ENCODE assay signal across 28 cellular contexts in the genomic region with DNA sequence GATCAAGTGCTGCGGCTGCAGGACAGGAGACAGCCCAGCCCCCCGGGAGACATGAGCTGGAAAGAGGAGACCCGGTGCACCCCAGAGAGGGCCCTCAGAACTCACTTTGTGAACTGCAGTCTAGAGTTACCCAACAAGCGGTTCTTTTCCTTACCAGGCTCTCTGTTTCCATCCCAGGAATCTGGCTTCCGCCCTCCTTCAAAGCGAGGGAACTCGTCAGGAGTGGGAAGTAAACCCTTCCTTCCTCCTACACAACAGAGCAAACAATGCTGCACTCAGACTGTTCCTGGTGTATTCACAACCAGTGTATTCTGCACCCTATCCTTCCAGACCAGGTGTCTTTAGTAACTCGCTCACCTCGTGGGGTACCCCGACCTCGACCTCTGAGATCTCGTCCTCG.
"Had no signal": no experiment of that assay in that cellular context is flagged by ENCODE, and none has a peak within 500 bp of the region (broad histone marks: within the 10 kb centered on the region; RNA-seq: fewer than 3 reads in every experiment).

No MANE protein-coding gene starts in this region.

- H3K9me3 ChIP-seq: Peyer's patch, SJSA1 had no signal

- H3K27me3 Mint-ChIP-seq: activated B cell treated with CpG ODN at 0.5 μM for 24 hours; activated CD4-positive, alpha-beta T cell treated with anti-CD3 and anti-CD28 coated beads, Interleukin-2, amount 10 ng/mL, durations not matched to agents 24 days and 14 days; activated naive CD8-positive, alpha-beta T cell treated with anti-CD3 and anti-CD28 coated beads for 36 hours had no signal

- H3K9me3 Mint-ChIP-seq: activated B cell treated with CpG ODN at 0.5 μM for 24 hours; activated CD4-positive, alpha-beta T cell treated with anti-CD3 and anti-CD28 coated beads, Interleukin-2, amount 10 ng/mL, durations not matched to agents 24 days and 14 days; activated naive CD8-positive, alpha-beta T cell treated with anti-CD3 and anti-CD28 coated beads for 36 hours; activated T-cell treated with anti-CD3 and anti-CD28 coated beads, Interleukin-2, amount 50 U/mL, for 4 hours; T-helper 1 cell treated with Interleukin-12 subunit alpha and Interleukin-12 subunit beta and Interleukin-4 antibody, amounts not matched to agents 30 μg/mL and 1 μg/mL, for 36 hours had no signal

- ATAC-seq: activated T-cell treated with anti-CD3 and anti-CD28 coated beads, Interleukin-2, amount 50 U/mL, for 4 hours had no signal

- H3K4me3 Mint-ChIP-seq: activated B cell treated with CpG ODN at 0.5 μM for 24 hours; activated CD4-positive, alpha-beta T cell treated with anti-CD3 and anti-CD28 coated beads, Interleukin-2, amount 10 ng/mL, durations not matched to agents 24 days and 14 days; activated naive CD8-positive, alpha-beta T cell treated with anti-CD3 and anti-CD28 coated beads for 36 hours; activated T-cell treated with anti-CD3 and anti-CD28 coated beads, Interleukin-2, amount 50 U/mL, for 4 hours; T-helper 1 cell treated with Interleukin-12 subunit alpha and Interleukin-12 subunit beta and Interleukin-4 antibody, amounts not matched to agents 30 μg/mL and 1 μg/mL, for 36 hours had no signal

- DNase-seq: activated B cell treated with CpG ODN at 0.5 μM for 24 hours; activated CD4-positive, alpha-beta T cell treated with anti-CD3 and anti-CD28 coated beads for 1 hour; activated CD4-positive, alpha-beta T cell treated with anti-CD3 and anti-CD28 coated beads, Interleukin-2, amount 10 ng/mL, durations not matched to agents 24 days and 14 days; activated CD4-positive, alpha-beta T cell treated with anti-CD3 and anti-CD28 coated beads, Interleukin-2, amount 50 U/mL, for 48 hours; activated CD8-positive, alpha-beta memory T cell treated with anti-CD3 and anti-CD28 coated beads for 24 hours; activated effector memory CD4-positive, alpha-beta T cell treated with anti-CD3 and anti-CD28 coated beads, Interleukin-2, amount 50 U/mL, for 16 hours; activated naive CD4-positive, alpha-beta T cell treated with Interleukin-2 at 50 U/mL for 16 hours; activated naive CD8-positive, alpha-beta T cell treated with anti-CD3 and anti-CD28 coated beads for 36 hours; activated T-cell treated with anti-CD3 and anti-CD28 coated beads, Interleukin-2, amount 50 U/mL, for 4 hours; brain microvascular endothelial cell; IMR-90; Kasumi-1; KBM-7; NCI-H1048; NCI-H146; NCI-H187 treated with DMSO at 0.1 percent for 48 hours; NCI-H2081 treated with DMSO at 0.1 percent for 48 hours; NCI-H345; NCI-H510A; NCI-H526 treated with DMSO at 0.1 percent for 48 hours; NCI-H82; OCI-M1; Peyer's patch; SHP77; T1000 had no signal

- H3K4me3 ChIP-seq: cardiac muscle cell, Peyer's patch, SJSA1 had no signal

- H3K27me3 ChIP-seq: brain microvascular endothelial cell, cardiac muscle cell, Peyer's patch, SJSA1 had no signal

- H3K27ac ChIP-seq: brain microvascular endothelial cell, Peyer's patch, SJSA1 had no signal

- H3K4me1 ChIP-seq: Peyer's patch had no signal

- H3K27ac Mint-ChIP-seq: activated B cell treated with CpG ODN at 0.5 μM for 24 hours; activated CD4-positive, alpha-beta T cell treated with anti-CD3 and anti-CD28 coated beads, Interleukin-2, amount 10 ng/mL, durations not matched to agents 24 days and 14 days; activated naive CD8-positive, alpha-beta T cell treated with anti-CD3 and anti-CD28 coated beads for 36 hours; T-helper 1 cell treated with Interleukin-12 subunit alpha and Interleukin-12 subunit beta and Interleukin-4 antibody, amounts not matched to agents 30 μg/mL and 1 μg/mL, for 36 hours had no signal
